Comparison of ENCODE assay signal across 1 cellular context in genomic region chr6:49736017-49736508, GRCh38.
TF ChIP-seq lines count a peak whose summit lies in the region.

No MANE protein-coding gene starts in this region.

TF ChIP-seq in K562, 482 proteins besides CTCF, POLR2A, EP300 and RAD21 (continued from another document and continues in another):
- TF ChIP-seq THRB (CRISPR knock-in tag; conservative IDR thresholded peaks at IDR 0.05), result no peak
- TF ChIP-seq TOE1 (IDR thresholded peaks at IDR 0.05; ENCODE audit: borderline replicate concordance), result peak; percentile 69; the same call in 1 of the 2 replicates
- TF ChIP-seq TOE1 (CRISPR knock-in tag; IDR thresholded peaks at IDR 0.05; ENCODE audit: borderline replicate concordance, low read depth), result no peak
- TF ChIP-seq MCM2 (IDR thresholded peaks at IDR 0.05; ENCODE audit: low read depth), result no peak
- TF ChIP-seq CBFA2T2 (conservative IDR thresholded peaks at IDR 0.05), result peak; percentile 89
- no peak for TF ChIP-seq RB1 (IDR thresholded peaks at IDR 0.05; ENCODE audit: low read depth)
- TF ChIP-seq NFYB (IDR thresholded peaks at IDR 0.05; ENCODE audit: extremely low read depth, insufficient read length), result no peak
- TF ChIP-seq SMARCA4 (IDR thresholded peaks at IDR 0.05), result peak; percentile 96
- TF ChIP-seq ZNF23 (CRISPR knock-in tag; IDR thresholded peaks at IDR 0.05), result no peak
- TF ChIP-seq HDAC1 (IDR thresholded peaks at IDR 0.05), result peak in 1 of 2 experiments; percentile 57; a peak in 1 of 4 replicates
- TF ChIP-seq SIN3A (IDR thresholded peaks at IDR 0.05; ENCODE audit: borderline replicate concordance in 2 of 2, control insufficient read depth in 1 of 2, low read depth in 2 of 2, low read length in 2 of 2), result no peak
- TF ChIP-seq, protein P1, sequence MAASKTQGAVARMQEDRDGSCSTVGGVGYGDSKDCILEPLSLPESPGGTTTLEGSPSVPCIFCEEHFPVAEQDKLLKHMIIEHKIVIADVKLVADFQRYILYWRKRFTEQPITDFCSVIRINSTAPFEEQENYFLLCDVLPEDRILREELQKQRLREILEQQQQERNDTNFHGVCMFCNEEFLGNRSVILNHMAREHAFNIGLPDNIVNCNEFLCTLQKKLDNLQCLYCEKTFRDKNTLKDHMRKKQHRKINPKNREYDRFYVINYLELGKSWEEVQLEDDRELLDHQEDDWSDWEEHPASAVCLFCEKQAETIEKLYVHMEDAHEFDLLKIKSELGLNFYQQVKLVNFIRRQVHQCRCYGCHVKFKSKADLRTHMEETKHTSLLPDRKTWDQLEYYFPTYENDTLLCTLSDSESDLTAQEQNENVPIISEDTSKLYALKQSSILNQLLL (CRISPR knock-in tag; IDR thresholded peaks at IDR 0.05; ENCODE audit: borderline replicate concordance), result no peak
- TF ChIP-seq, protein P2, sequence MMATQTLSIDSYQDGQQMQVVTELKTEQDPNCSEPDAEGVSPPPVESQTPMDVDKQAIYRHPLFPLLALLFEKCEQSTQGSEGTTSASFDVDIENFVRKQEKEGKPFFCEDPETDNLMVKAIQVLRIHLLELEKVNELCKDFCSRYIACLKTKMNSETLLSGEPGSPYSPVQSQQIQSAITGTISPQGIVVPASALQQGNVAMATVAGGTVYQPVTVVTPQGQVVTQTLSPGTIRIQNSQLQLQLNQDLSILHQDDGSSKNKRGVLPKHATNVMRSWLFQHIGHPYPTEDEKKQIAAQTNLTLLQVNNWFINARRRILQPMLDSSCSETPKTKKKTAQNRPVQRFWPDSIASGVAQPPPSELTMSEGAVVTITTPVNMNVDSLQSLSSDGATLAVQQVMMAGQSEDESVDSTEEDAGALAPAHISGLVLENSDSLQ (IDR thresholded peaks at IDR 0.05), result no peak
- TF ChIP-seq, protein P3, sequence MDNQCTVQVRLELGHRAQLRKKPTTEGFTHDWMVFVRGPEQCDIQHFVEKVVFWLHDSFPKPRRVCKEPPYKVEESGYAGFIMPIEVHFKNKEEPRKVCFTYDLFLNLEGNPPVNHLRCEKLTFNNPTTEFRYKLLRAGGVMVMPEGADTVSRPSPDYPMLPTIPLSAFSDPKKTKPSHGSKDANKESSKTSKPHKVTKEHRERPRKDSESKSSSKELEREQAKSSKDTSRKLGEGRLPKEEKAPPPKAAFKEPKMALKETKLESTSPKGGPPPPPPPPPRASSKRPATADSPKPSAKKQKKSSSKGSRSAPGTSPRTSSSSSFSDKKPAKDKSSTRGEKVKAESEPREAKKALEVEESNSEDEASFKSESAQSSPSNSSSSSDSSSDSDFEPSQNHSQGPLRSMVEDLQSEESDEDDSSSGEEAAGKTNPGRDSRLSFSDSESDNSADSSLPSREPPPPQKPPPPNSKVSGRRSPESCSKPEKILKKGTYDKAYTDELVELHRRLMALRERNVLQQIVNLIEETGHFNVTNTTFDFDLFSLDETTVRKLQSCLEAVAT (IDR thresholded peaks at IDR 0.05), result no peak
- TF ChIP-seq SMARCA5 (IDR thresholded peaks at IDR 0.05), result no peak
- TF ChIP-seq U2AF2 (optimal IDR thresholded peaks at IDR 0.05; ENCODE audit: low read depth, low read length), result no peak
- TF ChIP-seq GTF2A2 (tag; IDR thresholded peaks at IDR 0.05), result no peak
- TF ChIP-seq DEAF1 (CRISPR knock-in tag; IDR thresholded peaks at IDR 0.05), result no peak
- TF ChIP-seq SIX5 (IDR thresholded peaks at IDR 0.05; ENCODE audit: borderline replicate concordance in 1 of 2, insufficient read depth in 1 of 2, low read depth in 1 of 2, low read length in 2 of 2), result no peak
- no peak for TF ChIP-seq LCOR (CRISPR knock-in tag; IDR thresholded peaks at IDR 0.05)
- TF ChIP-seq, protein P4, sequence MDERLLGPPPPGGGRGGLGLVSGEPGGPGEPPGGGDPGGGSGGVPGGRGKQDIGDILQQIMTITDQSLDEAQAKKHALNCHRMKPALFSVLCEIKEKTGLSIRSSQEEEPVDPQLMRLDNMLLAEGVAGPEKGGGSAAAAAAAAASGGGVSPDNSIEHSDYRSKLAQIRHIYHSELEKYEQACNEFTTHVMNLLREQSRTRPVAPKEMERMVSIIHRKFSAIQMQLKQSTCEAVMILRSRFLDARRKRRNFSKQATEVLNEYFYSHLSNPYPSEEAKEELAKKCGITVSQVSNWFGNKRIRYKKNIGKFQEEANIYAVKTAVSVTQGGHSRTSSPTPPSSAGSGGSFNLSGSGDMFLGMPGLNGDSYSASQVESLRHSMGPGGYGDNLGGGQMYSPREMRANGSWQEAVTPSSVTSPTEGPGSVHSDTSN (CRISPR knock-in tag; IDR thresholded peaks at IDR 0.05; ENCODE audit: low read depth), result no peak
- TF ChIP-seq, protein P4 (tag; conservative IDR thresholded peaks at IDR 0.05; ENCODE audit: low read depth), result no peak
- TF ChIP-seq SRSF7 (optimal IDR thresholded peaks at IDR 0.05; ENCODE audit: low read depth, low read length), result no peak
- no peak for TF ChIP-seq ZNF77 (CRISPR knock-in tag; IDR thresholded peaks at IDR 0.05)
- no peak for TF ChIP-seq BHLHE40 (IDR thresholded peaks at IDR 0.05; ENCODE audit: low read length)
- TF ChIP-seq, protein P5, sequence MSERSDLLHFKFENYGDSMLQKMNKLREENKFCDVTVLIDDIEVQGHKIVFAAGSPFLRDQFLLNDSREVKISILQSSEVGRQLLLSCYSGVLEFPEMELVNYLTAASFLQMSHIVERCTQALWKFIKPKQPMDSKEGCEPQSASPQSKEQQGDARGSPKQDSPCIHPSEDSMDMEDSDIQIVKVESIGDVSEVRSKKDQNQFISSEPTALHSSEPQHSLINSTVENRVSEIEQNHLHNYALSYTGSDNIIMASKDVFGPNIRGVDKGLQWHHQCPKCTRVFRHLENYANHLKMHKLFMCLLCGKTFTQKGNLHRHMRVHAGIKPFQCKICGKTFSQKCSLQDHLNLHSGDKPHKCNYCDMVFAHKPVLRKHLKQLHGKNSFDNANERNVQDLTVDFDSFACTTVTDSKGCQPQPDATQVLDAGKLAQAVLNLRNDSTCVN (CRISPR knock-in tag; IDR thresholded peaks at IDR 0.05), result no peak
- no peak for TF ChIP-seq ZNF140 (CRISPR knock-in tag; IDR thresholded peaks at IDR 0.05)
- TF ChIP-seq ID3 (CRISPR knock-in tag; IDR thresholded peaks at IDR 0.05), result no peak
- no peak for TF ChIP-seq ID3 (tag; IDR thresholded peaks at IDR 0.05)
- TF ChIP-seq ZBTB2 (IDR thresholded peaks at IDR 0.05), result peak; percentile 83; the same call in 1 of the 2 replicates
- peak; percentile 75 for TF ChIP-seq FOXM1 (IDR thresholded peaks at IDR 0.05; ENCODE audit: low read depth)
- TF ChIP-seq FOXM1 (CRISPR knock-in tag; IDR thresholded peaks at IDR 0.05; ENCODE audit: low read depth), result no peak
- TF ChIP-seq ZNF707 (CRISPR knock-in tag; conservative IDR thresholded peaks at IDR 0.05), result no peak
- no peak for TF ChIP-seq NFE2L1 (tag; IDR thresholded peaks at IDR 0.05; ENCODE audit: borderline replicate concordance, low read depth)
- TF ChIP-seq, protein P6, sequence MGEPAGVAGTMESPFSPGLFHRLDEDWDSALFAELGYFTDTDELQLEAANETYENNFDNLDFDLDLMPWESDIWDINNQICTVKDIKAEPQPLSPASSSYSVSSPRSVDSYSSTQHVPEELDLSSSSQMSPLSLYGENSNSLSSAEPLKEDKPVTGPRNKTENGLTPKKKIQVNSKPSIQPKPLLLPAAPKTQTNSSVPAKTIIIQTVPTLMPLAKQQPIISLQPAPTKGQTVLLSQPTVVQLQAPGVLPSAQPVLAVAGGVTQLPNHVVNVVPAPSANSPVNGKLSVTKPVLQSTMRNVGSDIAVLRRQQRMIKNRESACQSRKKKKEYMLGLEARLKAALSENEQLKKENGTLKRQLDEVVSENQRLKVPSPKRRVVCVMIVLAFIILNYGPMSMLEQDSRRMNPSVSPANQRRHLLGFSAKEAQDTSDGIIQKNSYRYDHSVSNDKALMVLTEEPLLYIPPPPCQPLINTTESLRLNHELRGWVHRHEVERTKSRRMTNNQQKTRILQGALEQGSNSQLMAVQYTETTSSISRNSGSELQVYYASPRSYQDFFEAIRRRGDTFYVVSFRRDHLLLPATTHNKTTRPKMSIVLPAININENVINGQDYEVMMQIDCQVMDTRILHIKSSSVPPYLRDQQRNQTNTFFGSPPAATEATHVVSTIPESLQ (CRISPR knock-in tag; IDR thresholded peaks at IDR 0.05), result no peak
- TF ChIP-seq, protein P7, sequence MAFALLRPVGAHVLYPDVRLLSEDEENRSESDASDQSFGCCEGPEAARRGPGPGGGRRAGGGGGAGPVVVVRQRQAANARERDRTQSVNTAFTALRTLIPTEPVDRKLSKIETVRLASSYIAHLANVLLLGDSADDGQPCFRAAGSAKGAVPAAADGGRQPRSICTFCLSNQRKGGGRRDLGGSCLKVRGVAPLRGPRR (CRISPR knock-in tag; IDR thresholded peaks at IDR 0.05), result no peak
- TF ChIP-seq KLF1 (tag; IDR thresholded peaks at IDR 0.05), result peak; percentile 51; the same call in 1 of the 2 replicates
- no peak for TF ChIP-seq HNRNPUL1 (IDR thresholded peaks at IDR 0.05; ENCODE audit: low read length)
- TF ChIP-seq FOSL1 (tag; conservative IDR thresholded peaks at IDR 0.05), result peak; percentile 49
- no peak for TF ChIP-seq RREB1 (CRISPR knock-in tag; IDR thresholded peaks at IDR 0.05)
- no peak for TF ChIP-seq CHD2 (IDR thresholded peaks at IDR 0.05; ENCODE audit: low read depth, low read length)
